ENCODE assay signal across 8 cellular contexts in the genomic region with DNA sequence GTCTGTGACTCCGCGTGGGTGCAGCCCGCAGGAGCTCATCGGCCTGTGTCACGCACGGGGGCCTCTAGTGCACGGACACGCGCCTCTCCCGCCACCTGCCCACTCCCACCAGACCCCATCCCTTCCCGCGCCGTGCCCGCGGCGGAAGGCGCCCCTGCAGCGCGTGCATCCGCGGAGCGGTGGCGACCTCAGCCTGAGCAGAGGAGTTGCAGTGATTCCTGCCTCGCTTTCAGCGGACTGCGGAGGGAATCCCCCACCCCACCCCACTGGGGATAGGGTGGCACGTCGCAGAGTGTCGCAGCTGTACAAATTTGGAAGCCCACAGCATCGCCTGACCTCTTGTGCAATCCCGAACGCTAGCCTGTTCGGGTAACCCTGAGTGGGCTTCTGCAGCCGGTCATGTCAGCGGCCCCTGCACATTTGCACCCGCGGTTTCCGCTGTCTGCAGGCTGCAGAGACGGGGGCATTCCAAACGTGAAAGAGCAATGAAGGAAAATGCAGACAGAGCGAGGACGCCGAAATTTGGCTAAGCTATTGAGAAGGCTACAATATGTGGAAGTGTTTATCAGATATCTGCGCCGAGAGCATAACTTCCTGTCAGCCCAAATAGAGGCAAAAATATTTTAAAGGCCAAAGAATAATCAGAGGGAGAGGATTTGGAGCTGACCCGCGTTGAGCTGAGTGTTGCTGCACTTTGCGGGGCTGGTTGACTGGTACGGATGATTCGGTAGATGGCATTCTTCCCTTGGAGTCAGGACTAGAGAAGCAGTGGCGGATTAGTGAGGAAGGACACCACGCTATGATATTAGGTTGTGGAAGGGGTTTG. TPM values are rescaled to one million over a fixed set of nuclear protein-coding genes. Genes with fewer than 3 reads are reported as not detected.
DNase-seq lines count a peak whose midpoint lies in the region; ATAC-seq and TF ChIP-seq lines count a peak whose summit lies in the region.

No MANE protein-coding gene starts in this region.

- H3K27me3 ChIP-seq in Panc1 (ENCODE audit: control insufficient read depth, insufficient read depth, low read length) = peaks cover 52% of the 10 kb centered on the region

- H3K9me3 Mint-ChIP-seq in activated naive CD4-positive, alpha-beta T cell treated with anti-CD3 and anti-CD28 coated beads, Interleukin-2, amount 10 ng/mL, durations not matched to agents 7 days and 5 days = no peaks in the 10 kb centered on the region

- TF ChIP-seq CTCF in Panc1 (IDR thresholded peaks at IDR 0.05) = no peak

- H3K4me3 Mint-ChIP-seq in activated naive CD4-positive, alpha-beta T cell treated with anti-CD3 and anti-CD28 coated beads, Interleukin-2, amount 10 ng/mL, durations not matched to agents 7 days and 5 days = peak overlapping the region; percentile 40

- H3K36me3 ChIP-seq in Panc1 (ENCODE audit: control insufficient read depth, insufficient read depth, low read length) = no peaks in the 10 kb centered on the region

- in situ Hi-C loops in Panc1 (cut with HindIII; ENCODE audit: low pct_unique_long_range_greater_than_20kb, low sequenced_read_pairs) = no loop called here

- H3K27ac ChIP-seq in Panc1 (ENCODE audit: low read length) (no peak overlapping the region), substantia nigra (ENCODE audit: low read depth, low read length, poor library complexity, severe bottlenecking) (peak overlapping the region; percentile 39)

- H3K27ac Mint-ChIP-seq in activated naive CD4-positive, alpha-beta T cell treated with anti-CD3 and anti-CD28 coated beads, Interleukin-2, amount 10 ng/mL, durations not matched to agents 7 days and 5 days = no peak overlapping the region

- peaks cover 53% of the 10 kb centered on the region for H3K27me3 Mint-ChIP-seq in activated naive CD4-positive, alpha-beta T cell treated with anti-CD3 and anti-CD28 coated beads, Interleukin-2, amount 10 ng/mL, durations not matched to agents 7 days and 5 days

- peak overlapping the region; percentile 40 to 46 for H3K4me3 ChIP-seq in Panc1 (ENCODE audit: low read depth in 2 of 2, low read length in 2 of 2)

- no peaks in the 10 kb centered on the region for H3K9me3 ChIP-seq in Panc1 (ENCODE audit: control insufficient read depth, insufficient read depth, low read depth, low read length)

- peak; percentile 18 for DNase-seq in activated naive CD4-positive, alpha-beta T cell treated with anti-CD3 and anti-CD28 coated beads, Interleukin-2, amount 10 ng/mL, durations not matched to agents 7 days and 5 days
- no peak for DNase-seq in activated naive CD4-positive, alpha-beta T cell (lab: John Stamatoyannopoulos, UW)
- DNase-seq in Panc1 (ENCODE audit: low read depth, low spot score) = no peak
- DNase-seq in ecto neural progenitor cell (ENCODE audit: low spot score) = peak; percentile 48
- DNase-seq in lung microvascular endothelial cell (ENCODE audit: low read depth in 2 of 2) = peak; percentile 49 to 74
- DNase-seq in substantia nigra (lab: John Stamatoyannopoulos, UW) = peak in 25 of 49 donors; percentile 14 to 68 (median 34)
- no peak for DNase-seq in SKM-1 (lab: John Stamatoyannopoulos, UW; ENCODE audit: unreplicated experiment)

- no peaks in the 10 kb centered on the region for H3K36me3 Mint-ChIP-seq in activated naive CD4-positive, alpha-beta T cell treated with anti-CD3 and anti-CD28 coated beads, Interleukin-2, amount 10 ng/mL, durations not matched to agents 7 days and 5 days

- H3K4me1 Mint-ChIP-seq in activated naive CD4-positive, alpha-beta T cell treated with anti-CD3 and anti-CD28 coated beads, Interleukin-2, amount 10 ng/mL, durations not matched to agents 7 days and 5 days = peaks cover 15% of the 10 kb centered on the region

- intact Hi-C loops in Panc1 (cut with micrococcal nuclease; ENCODE audit: unreplicated experiment) = loop anchor here (10.0 kb wide), 1 partner anchor 522 kb away; no protein-coding TSS in a partner anchor

- POLR2A ChIA-PET in Panc1 (lab: Charles Lee) = no interaction called here

- peak; percentile 13 for ATAC-seq in HG03025 (IDR thresholded peaks at IDR 0.05; ENCODE audit: low FRiP score, unreplicated experiment)
- peak; percentile 32 for ATAC-seq in Panc1

- CTCF ChIA-PET in activated naive CD4-positive, alpha-beta T cell treated with anti-CD3 and anti-CD28 coated beads, Interleukin-2, amount 10 ng/mL, durations not matched to agents 7 days and 5 days (lab: Charles Lee) = interaction anchor here (0.7 to 0.9 kb wide), 3 partner anchors 260 to 550 kb away, joined by 3 read pairs; no protein-coding TSS in a partner anchor
- CTCF ChIA-PET in Panc1 (lab: Charles Lee) = interaction anchor here (0.6 kb wide), 1 partner anchor 540 kb away, joined by 3 read pairs; no protein-coding TSS in a partner anchor

- H3K4me1 ChIP-seq in Panc1 (ENCODE audit: control insufficient read depth, insufficient read depth, low read length) = peaks cover 11% of the 10 kb centered on the region; the same call in 1 of the 2 replicates

- BruUV-seq in Panc1 (replicated peaks; lab: Mats Ljungman, UMichigan) = no TSS peak

RNA-seq across cellular contexts. Expression of gene ARHGAP20, which starts 0.6 kb away (rescaled TPM):
- 0.05 TPM for total RNA-seq in Panc1 (2021; ENCODE audit: unreplicated experiment)
- not detected for polyA plus RNA-seq in Panc1 (2012; ENCODE audit: insufficient read length)
- total RNA-seq in lung microvascular endothelial cell = 0.20 and 0.22 TPM in 2 replicates

Comparison
In these comparisons a context has a peak if more than half of its experiments do, and no peak if none do; other contexts are left out.
1. DNase-seq: peak in activated naive CD4-positive, alpha-beta T cell treated with anti-CD3 and anti-CD28 coated beads, Interleukin-2, amount 10 ng/mL, durations not matched to agents 7 days and 5 days (single experiment), ecto neural progenitor cell (single experiment), lung microvascular endothelial cell (2 of 2) and substantia nigra (25 of 49); none in activated naive CD4-positive, alpha-beta T cell (0 of 4), Panc1 (single experiment) and SKM-1 (single experiment).